Comparison of ENCODE assay signal across 10 cellular contexts in genomic region chr3:25021816-25022215, GRCh38.
DNase-seq lines count a peak whose midpoint lies in the region; ATAC-seq, FAIRE-seq and TF ChIP-seq lines count a peak whose summit lies in the region.
"Had no signal": no experiment of that assay in that cellular context is flagged by ENCODE, and none has a peak within 500 bp of the region (broad histone marks: within the 10 kb centered on the region; RNA-seq: fewer than 3 reads in every experiment).

No MANE protein-coding gene starts in this region.

- no peak for TF ChIP-seq POLR2A in H54 (IDR thresholded peaks at IDR 0.05; ENCODE audit: low read depth, low read length)

- intact Hi-C loops in PC-9 (cut with micrococcal nuclease; ENCODE audit: unreplicated experiment) (loop anchor here (5.0 kb wide), 1 partner anchor 570 kb away; no protein-coding TSS in a partner anchor), CD14-positive monocyte (cut with micrococcal nuclease) (no loop called here)
- intact Hi-C loops in CD4-positive, alpha-beta memory T cell (cut with micrococcal nuclease) = no loop called here

- ATAC-seq in stimulated activated naive CD8-positive, alpha-beta T cell treated with anti-CD3 and anti-CD28 coated beads, Interleukin-15, amount 100 ng/mL, for 72 hours = no peak

- peaks cover 10% of the 10 kb centered on the region for H3K4me1 Mint-ChIP-seq in osteocyte (ENCODE audit: unreplicated experiment)
- no peaks in the 10 kb centered on the region for H3K4me1 Mint-ChIP-seq in CD14-positive monocyte
- no peaks in the 10 kb centered on the region for H3K4me1 Mint-ChIP-seq in stimulated activated naive CD8-positive, alpha-beta T cell treated with anti-CD3 and anti-CD28 coated beads, Interleukin-15, amount 100 ng/mL, for 72 hours
- no peaks in the 10 kb centered on the region for H3K4me1 Mint-ChIP-seq in CD4-positive, alpha-beta memory T cell

- H3K4me3 ChIP-seq in PC-9 = no peak overlapping the region
- no peak overlapping the region for H3K4me3 ChIP-seq in fibroblast of pulmonary artery (replicated peaks; ENCODE audit: low read depth, low read length)
- H3K4me3 ChIP-seq in CD4-positive, alpha-beta memory T cell (ENCODE audit: low read length in 2 of 2) = no peak overlapping the region

- no peaks in the 10 kb centered on the region for H3K9me3 ChIP-seq in PC-9 (ENCODE audit: insufficient read depth, low read depth)
- no peaks in the 10 kb centered on the region for H3K9me3 ChIP-seq in CD4-positive, alpha-beta memory T cell (ENCODE audit: control insufficient read depth in 1 of 2, low read length in 2 of 2)

- no peaks in the 10 kb centered on the region for H3K79me2 ChIP-seq in PC-9 (ENCODE audit: low read depth)

- no peak overlapping the region for H3K4me2 ChIP-seq in PC-9

- H3K27ac Mint-ChIP-seq in osteocyte (ENCODE audit: unreplicated experiment) (no peak overlapping the region), CD14-positive monocyte (no peak overlapping the region)
- no peak overlapping the region for H3K27ac Mint-ChIP-seq in stimulated activated naive CD8-positive, alpha-beta T cell treated with anti-CD3 and anti-CD28 coated beads, Interleukin-15, amount 100 ng/mL, for 72 hours
- no peak overlapping the region for H3K27ac Mint-ChIP-seq in CD4-positive, alpha-beta memory T cell

- TF ChIP-seq CTCF in PC-9 (conservative IDR thresholded peaks at IDR 0.05) = peak; percentile 49
- TF ChIP-seq CTCF in fibroblast of pulmonary artery (IDR thresholded peaks at IDR 0.05; ENCODE audit: low read length, missing control alignments) = peak; percentile 53
- peak; percentile 75 for TF ChIP-seq CTCF in osteocyte (IDR thresholded peaks at IDR 0.05)
- no peak for TF ChIP-seq CTCF in CD14-positive monocyte (IDR thresholded peaks at IDR 0.05)

- CTCF ChIA-PET in PC-9 (lab: Charles Lee) = no interaction called here
- CTCF ChIA-PET in CD4-positive, alpha-beta memory T cell (lab: Charles Lee; ENCODE audit: partially characterized antibody) = no interaction called here

- no peaks in the 10 kb centered on the region for H4K20me1 ChIP-seq in PC-9 (ENCODE audit: insufficient read depth)

- no peak overlapping the region for H2AFZ ChIP-seq in PC-9

- no TSS peak for BruUV-seq in PC-9 (replicated peaks; lab: Mats Ljungman, UMichigan)

- no peaks in the 10 kb centered on the region for H3K36me3 Mint-ChIP-seq in osteocyte (ENCODE audit: unreplicated experiment)
- H3K36me3 Mint-ChIP-seq in CD14-positive monocyte = no peaks in the 10 kb centered on the region
- H3K36me3 Mint-ChIP-seq in CD4-positive, alpha-beta memory T cell = no peaks in the 10 kb centered on the region

- POLR2A ChIA-PET in PC-9 (lab: Charles Lee; ENCODE audit: unreplicated experiment) = no interaction called here
- POLR2A ChIA-PET in CD4-positive, alpha-beta memory T cell (lab: Charles Lee; ENCODE audit: partially characterized antibody) = no interaction called here

- no peak for FAIRE-seq in H54 (lab: Jason Lieb, UNC)

- no peaks in the 10 kb centered on the region for H3K27me3 ChIP-seq in PC-9 (ENCODE audit: insufficient read depth, low read depth)
- no peaks in the 10 kb centered on the region for H3K27me3 ChIP-seq in CD4-positive, alpha-beta memory T cell (ENCODE audit: insufficient read depth, low read length)

- H3K4me1 ChIP-seq in PC-9 (replicated peaks; ENCODE audit: insufficient read depth) = no peaks in the 10 kb centered on the region
- H3K4me1 ChIP-seq in CD4-positive, alpha-beta memory T cell (ENCODE audit: insufficient read depth, low read length) = no peaks in the 10 kb centered on the region

- no peaks in the 10 kb centered on the region for H3K9me2 ChIP-seq in PC-9 (ENCODE audit: insufficient read depth)

- H3K27ac ChIP-seq in PC-9 = no peak overlapping the region
- H3K27ac ChIP-seq in CD4-positive, alpha-beta memory T cell (ENCODE audit: low read depth, low read length) = no peak overlapping the region

- no peak overlapping the region for H3K4me3 Mint-ChIP-seq in osteocyte (ENCODE audit: unreplicated experiment)
- H3K4me3 Mint-ChIP-seq in CD14-positive monocyte = no peak overlapping the region
- no peak overlapping the region for H3K4me3 Mint-ChIP-seq in stimulated activated naive CD8-positive, alpha-beta T cell treated with anti-CD3 and anti-CD28 coated beads, Interleukin-15, amount 100 ng/mL, for 72 hours
- no peak overlapping the region for H3K4me3 Mint-ChIP-seq in CD4-positive, alpha-beta memory T cell

- H3K9me3 Mint-ChIP-seq in osteocyte (ENCODE audit: unreplicated experiment) (no peaks in the 10 kb centered on the region), CD14-positive monocyte (no peaks in the 10 kb centered on the region)
- H3K9me3 Mint-ChIP-seq in stimulated activated naive CD8-positive, alpha-beta T cell treated with anti-CD3 and anti-CD28 coated beads, Interleukin-15, amount 100 ng/mL, for 72 hours = peaks cover 3 to 4% of the 10 kb centered on the region in 2 donors
- H3K9me3 Mint-ChIP-seq in CD4-positive, alpha-beta memory T cell = peaks cover 0 to 4% (median 0%) of the 10 kb centered on the region in 8 donors

- no peaks in the 10 kb centered on the region for H3K36me3 ChIP-seq in PC-9 (ENCODE audit: low read depth)
- H3K36me3 ChIP-seq in CD4-positive, alpha-beta memory T cell (ENCODE audit: insufficient read depth, low read length) = no peaks in the 10 kb centered on the region

- H3K27me3 Mint-ChIP-seq in osteocyte (ENCODE audit: unreplicated experiment) (no peaks in the 10 kb centered on the region), CD14-positive monocyte (ENCODE audit: low read depth in 3 of 3) (no peaks in the 10 kb centered on the region)
- no peaks in the 10 kb centered on the region for H3K27me3 Mint-ChIP-seq in stimulated activated naive CD8-positive, alpha-beta T cell treated with anti-CD3 and anti-CD28 coated beads, Interleukin-15, amount 100 ng/mL, for 72 hours
- no peaks in the 10 kb centered on the region for H3K27me3 Mint-ChIP-seq in CD4-positive, alpha-beta memory T cell

- H3F3A ChIP-seq in PC-9 (ENCODE audit: insufficient read depth, low read depth) = no peaks in the 10 kb centered on the region

- DNase-seq in Daoy (ENCODE audit: low read depth) = peak; percentile 4
- DNase-seq in PC-9 = no peak
- DNase-seq in fibroblast of pulmonary artery (ENCODE audit: low read depth) = peak; percentile 46
- no peak for DNase-seq in osteocyte (ENCODE audit: extremely low spot score, unreplicated experiment)
- no peak for DNase-seq in CD14-positive monocyte (ENCODE audit: low spot score)
- DNase-seq in stimulated activated naive CD8-positive, alpha-beta T cell treated with anti-CD3 and anti-CD28 coated beads, Interleukin-15, amount 100 ng/mL, for 72 hours = no peak
- DNase-seq in CD4-positive, alpha-beta memory T cell = no peak
- no peak for DNase-seq in H54 (ENCODE audit: insufficient read length, low spot score)
- DNase-seq: GDM1; stimulated activated CD4-positive, alpha-beta T cell treated with anti-CD3 and anti-CD28 coated beads, Interleukin-2, amount 100 ng/mL, for 48 hours had no signal

Comparison
In these comparisons a context has a peak if more than half of its experiments do, and no peak if none do; other contexts are left out.
1. DNase-seq: peak in Daoy (single experiment) and fibroblast of pulmonary artery (single experiment); none in PC-9 (0 of 2), osteocyte (single experiment), CD14-positive monocyte (single experiment), stimulated activated naive CD8-positive, alpha-beta T cell treated with anti-CD3 and anti-CD28 coated beads, Interleukin-15, amount 100 ng/mL, for 72 hours (0 of 2), CD4-positive, alpha-beta memory T cell (0 of 5) and H54 (single experiment).